ENCODE assay signal across 23 cellular contexts in the genomic region with DNA sequence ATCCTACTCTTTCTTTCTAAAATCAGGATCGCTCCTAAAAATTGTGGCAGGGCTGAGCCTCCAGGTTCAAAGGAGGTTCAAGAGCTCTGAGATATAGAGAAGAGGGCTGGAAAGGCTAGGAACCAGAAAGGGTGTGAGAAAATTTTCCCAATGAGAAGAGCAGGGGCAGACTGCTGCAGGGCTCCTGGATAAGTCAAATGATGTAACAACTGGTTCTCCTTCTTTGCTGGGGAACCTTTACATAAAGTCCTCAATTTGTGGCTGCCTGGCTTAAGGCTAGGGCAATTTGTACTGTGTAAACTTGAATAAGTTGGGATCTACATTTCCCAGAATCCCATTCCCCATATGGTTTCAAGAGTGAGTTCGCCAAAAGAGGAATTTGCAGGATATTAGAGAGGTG.
"Had no signal": no experiment of that assay in that cellular context is flagged by ENCODE, and none has a peak within 500 bp of the region (broad histone marks: within the 10 kb centered on the region; RNA-seq: fewer than 3 reads in every experiment).

No MANE protein-coding gene starts in this region.

- H3K4me3 ChIP-seq: left lung, lung, testis had no signal

- FAIRE-seq: endometrium, small intestine had no signal

- DNase-seq: activated CD4-positive, alpha-beta T cell treated with anti-CD3 and anti-CD28 coated beads, Interleukin-2, amount 10 ng/mL, durations not matched to agents 7 days and 5 days; activated CD4-positive, CD25-positive, alpha-beta regulatory T cell treated with anti-CD3 and anti-CD28 coated beads, Interleukin-2, amount 50 U/mL, for 72 hours; activated CD8-positive, alpha-beta memory T cell treated with anti-CD3 and anti-CD28 coated beads, Interleukin-2, amount 10 ng/mL, durations not matched to agents 7 days and 5 days; activated gamma-delta T cell; aorta; caudate nucleus; effector CD4-positive, alpha-beta T cell; erythroblast; foreskin keratinocyte; immature natural killer cell; kidney glomerular epithelial cell; left lung; midbrain; nephron progenitor cell; occipital lobe; posterior cingulate gyrus; stimulated activated naive CD4-positive, alpha-beta T cell; testis had no signal

- ATAC-seq: activated CD8-positive, alpha-beta memory T cell treated with anti-CD3 and anti-CD28 coated beads, Interleukin-2, amount 10 ng/mL, durations not matched to agents 7 days and 5 days; sciatic nerve had no signal

- H3K4me1 ChIP-seq: foreskin keratinocyte, left lung, testis had no signal

- H3K27ac ChIP-seq: foreskin keratinocyte, left lung, testis, VCaP had no signal

- H3K9me3 ChIP-seq: left lung, testis had no signal

- H3K36me3 ChIP-seq: left lung had no signal

- H3K27me3 ChIP-seq: foreskin keratinocyte, left lung, testis had no signal
